Comparison of ENCODE assay signal across 8 cellular contexts in the genomic region with DNA sequence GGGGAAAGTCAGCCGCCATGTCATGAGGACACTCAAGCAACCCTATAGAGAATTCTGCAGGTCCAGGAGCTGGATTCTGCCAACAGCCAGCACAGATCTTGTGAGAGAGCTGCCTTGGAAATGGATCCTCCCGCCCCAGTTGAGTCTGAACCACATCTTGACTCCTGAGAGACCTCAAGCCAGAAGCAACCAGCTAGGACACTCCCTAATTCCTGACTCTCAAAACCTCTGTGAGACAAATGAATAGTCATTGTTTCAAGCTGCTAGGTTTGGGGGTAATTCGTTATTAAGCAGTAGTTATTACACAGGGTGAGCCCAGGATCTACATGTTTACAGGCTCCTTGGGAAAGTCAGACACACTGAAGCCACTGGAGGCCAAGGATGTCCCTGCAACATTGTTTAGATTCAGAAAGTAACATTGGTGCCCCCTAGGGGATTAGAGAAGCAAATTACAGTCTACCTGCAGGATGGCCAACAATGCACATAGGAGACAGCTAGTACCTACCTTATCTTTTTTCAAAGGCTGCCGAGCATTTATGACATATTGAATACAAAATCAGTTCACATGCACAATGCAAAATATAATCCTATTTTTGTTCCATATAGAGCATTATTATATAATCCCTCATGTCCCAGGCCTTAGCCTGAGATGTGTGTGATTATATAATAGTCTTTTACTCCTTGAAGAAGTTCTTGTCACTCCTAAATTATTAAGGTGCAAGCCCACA. TPM values are rescaled to one million over a fixed set of nuclear protein-coding genes. Genes with fewer than 3 reads are reported as not detected.
A peak's percentile ranks its signal among the peaks of the same experiment; 100 is the strongest.
DNase-seq lines count a peak whose midpoint lies in the region; ATAC-seq and TF ChIP-seq lines count a peak whose summit lies in the region.

No MANE protein-coding gene starts in this region.

- H3K4me1 ChIP-seq in smooth muscle cell (ENCODE audit: low read depth) = peaks cover 5% of the 10 kb centered on the region

- ATAC-seq in HG02642 (IDR thresholded peaks at IDR 0.05; ENCODE audit: poor library complexity, unreplicated experiment) = peak; percentile 42
- ATAC-seq in GM18517 (IDR thresholded peaks at IDR 0.05; ENCODE audit: unreplicated experiment) = no peak

- no peaks in the 10 kb centered on the region for H4K20me1 ChIP-seq in smooth muscle cell (ENCODE audit: low read depth)

- H3K4me3 ChIP-seq in smooth muscle cell = no peak overlapping the region

- H3K4me2 ChIP-seq in smooth muscle cell = no peak overlapping the region

- no peak overlapping the region for H3K27ac Mint-ChIP-seq in activated T-cell treated with anti-CD3 and anti-CD28 coated beads, Interleukin-2, amount 50 U/mL, for 24 hours

- H3K9me3 ChIP-seq in smooth muscle cell (replicated peaks; ENCODE audit: low read depth) = no peaks in the 10 kb centered on the region

- peak; percentile 28 for DNase-seq in DMS153 (lab: John Stamatoyannopoulos, UW)
- DNase-seq in NCI-H345 (lab: John Stamatoyannopoulos, UW) = peak; percentile 44
- peak; percentile 37 for DNase-seq in astrocyte of the hippocampus (ENCODE audit: low read depth, low spot score)
- peak; percentile 71 for DNase-seq in iPS DF 19.7 (ENCODE audit: low read depth, low spot score)
- no peak for DNase-seq in smooth muscle cell (lab: John Stamatoyannopoulos, UW; ENCODE audit: unreplicated experiment)
- no peak for DNase-seq in activated T-cell treated with anti-CD3 and anti-CD28 coated beads, Interleukin-2, amount 50 U/mL, for 24 hours

- H3K9ac ChIP-seq in smooth muscle cell (ENCODE audit: low read depth) = no peak overlapping the region

- TF ChIP-seq CTCF in smooth muscle cell (IDR thresholded peaks at IDR 0.05; ENCODE audit: borderline replicate concordance, insufficient read depth, poor library complexity, severe bottlenecking) = peak; percentile 60

- no peaks in the 10 kb centered on the region for H3K79me2 ChIP-seq in smooth muscle cell (ENCODE audit: low read depth)

- H3K4me3 Mint-ChIP-seq in activated T-cell treated with anti-CD3 and anti-CD28 coated beads, Interleukin-2, amount 50 U/mL, for 24 hours = no peak overlapping the region

- H3K36me3 ChIP-seq in smooth muscle cell (ENCODE audit: low read depth) = no peaks in the 10 kb centered on the region

- WGBS in smooth muscle cell (ENCODE audit: low lambda C conversion rate) = 48% methylated on average over 4 of the region's 4 CpGs

- H3K36me3 Mint-ChIP-seq in activated T-cell treated with anti-CD3 and anti-CD28 coated beads, Interleukin-2, amount 50 U/mL, for 24 hours (ENCODE audit: low read depth) = no peaks in the 10 kb centered on the region

- H3K9me3 Mint-ChIP-seq in activated T-cell treated with anti-CD3 and anti-CD28 coated beads, Interleukin-2, amount 50 U/mL, for 24 hours = no peaks in the 10 kb centered on the region

- H2AFZ ChIP-seq in smooth muscle cell (ENCODE audit: low read depth) = peak overlapping the region; percentile 36

- H3F3A ChIP-seq in smooth muscle cell (ENCODE audit: low read depth) = no peaks in the 10 kb centered on the region

- H3K27me3 ChIP-seq in smooth muscle cell (ENCODE audit: low read depth) = peaks cover 5% of the 10 kb centered on the region

- H3K27me3 Mint-ChIP-seq in activated T-cell treated with anti-CD3 and anti-CD28 coated beads, Interleukin-2, amount 50 U/mL, for 24 hours = peaks cover 39% of the 10 kb centered on the region

- peak overlapping the region; percentile 19 for H3K27ac ChIP-seq in smooth muscle cell (ENCODE audit: low read depth)

- H3K4me1 Mint-ChIP-seq in activated T-cell treated with anti-CD3 and anti-CD28 coated beads, Interleukin-2, amount 50 U/mL, for 24 hours (ENCODE audit: low read depth) = no peaks in the 10 kb centered on the region

RNA-seq across cellular contexts. Expression of a gene that starts 57.9 kb away (rescaled TPM):
- total RNA-seq in smooth muscle cell = 6.8 and 7.3 TPM in 2 replicates
- polyA plus RNA-seq in smooth muscle cell = 5.1 and 7.5 TPM in 2 replicates

Comparison
In these comparisons a context has a peak if more than half of its experiments do, and no peak if none do; other contexts are left out.
1. DNase-seq: peak in DMS153 (single experiment), NCI-H345 (single experiment), astrocyte of the hippocampus (single experiment) and iPS DF 19.7 (single experiment); none in smooth muscle cell (single experiment) and activated T-cell treated with anti-CD3 and anti-CD28 coated beads, Interleukin-2, amount 50 U/mL, for 24 hours (single experiment).